In genomic region chr2:85181093-85181685, GRCh38 we compare ENCODE assay signal across 16 cellular contexts. TPM values are rescaled to one million over a fixed set of nuclear protein-coding genes. Genes with fewer than 3 reads are reported as not detected.
A peak's percentile ranks its signal among the peaks of the same experiment; 100 is the strongest.
DNase-seq lines count a peak whose midpoint lies in the region; ATAC-seq lines count a peak whose summit lies in the region.
"Had no signal": no experiment of that assay in that cellular context is flagged by ENCODE, and none has a peak within 500 bp of the region (broad histone marks: within the 10 kb centered on the region; RNA-seq: fewer than 3 reads in every experiment).

No MANE protein-coding gene starts in this region.

- H3K79me2 ChIP-seq in GM23248 (ENCODE audit: insufficient read depth): peaks cover 11% of the 10 kb centered on the region

- H3K4me3 ChIP-seq in GM23248: no peak overlapping the region
- H3K4me3 ChIP-seq: SJSA1, suprapubic skin had no signal

- H3K27me3 ChIP-seq in GM23248 (replicated peaks; ENCODE audit: insufficient read depth): no peaks in the 10 kb centered on the region
- H3K27me3 ChIP-seq: neutrophil, SJSA1, suprapubic skin had no signal

- H3K36me3 ChIP-seq in GM23248 (ENCODE audit: low read depth): no peaks in the 10 kb centered on the region
- H3K36me3 ChIP-seq: neutrophil, SJSA1, suprapubic skin had no signal

- H2AFZ ChIP-seq in GM23248: no peak overlapping the region

- H3K9ac ChIP-seq in GM23248: no peak overlapping the region

- H3K36me3 Mint-ChIP-seq in stimulated activated memory B cell treated with anti-CD40 and anti-IgM and Interleukin-4, amounts not matched to agents 10 μg/mL and 1 μg/mL and 100 μg/mL, for 72 hours: no peaks in the 10 kb centered on the region
- H3K36me3 Mint-ChIP-seq: CD8-positive, alpha-beta T cell; immature natural killer cell had no signal

- no peaks in the 10 kb centered on the region for H3K9me2 ChIP-seq in GM23248 (ENCODE audit: insufficient read depth)

- ATAC-seq in stimulated activated memory B cell treated with anti-CD40 and anti-IgM and Interleukin-4, amounts not matched to agents 10 μg/mL and 1 μg/mL and 100 μg/mL, for 72 hours: no peak
- no peak for ATAC-seq in esophagus mucosa
- ATAC-seq: activated CD8-positive, alpha-beta T cell treated with anti-CD3 and anti-CD28 coated beads for 36 hours; CD8-positive, alpha-beta T cell had no signal

- no peaks in the 10 kb centered on the region for H4K20me1 ChIP-seq in GM23248 (ENCODE audit: insufficient read depth)

- 90 to 93% methylated on average over 5 of the region's 5 CpGs for WGBS in GM23248 (ENCODE audit: low coverage in 1 of 2, low lambda C conversion rate in 2 of 2, missing lambda C conversion rate in 2 of 2), 2 experiments

- no peak overlapping the region for H3K4me3 Mint-ChIP-seq in stimulated activated memory B cell treated with anti-CD40 and anti-IgM and Interleukin-4, amounts not matched to agents 10 μg/mL and 1 μg/mL and 100 μg/mL, for 72 hours
- H3K4me3 Mint-ChIP-seq: activated CD8-positive, alpha-beta T cell treated with anti-CD3 and anti-CD28 coated beads for 36 hours; CD8-positive, alpha-beta T cell; immature natural killer cell had no signal

- peaks cover 11% of the 10 kb centered on the region for H3F3A ChIP-seq in GM23248 (ENCODE audit: insufficient read depth)

- no peaks in the 10 kb centered on the region for H3K9me3 ChIP-seq in GM23248 (ENCODE audit: low read depth)
- H3K9me3 ChIP-seq: neutrophil, SJSA1, suprapubic skin had no signal

- no peaks in the 10 kb centered on the region for H3K9me3 Mint-ChIP-seq in stimulated activated memory B cell treated with anti-CD40 and anti-IgM and Interleukin-4, amounts not matched to agents 10 μg/mL and 1 μg/mL and 100 μg/mL, for 72 hours
- H3K9me3 Mint-ChIP-seq: activated CD8-positive, alpha-beta T cell treated with anti-CD3 and anti-CD28 coated beads for 36 hours; CD8-positive, alpha-beta T cell; immature natural killer cell had no signal

- no peaks in the 10 kb centered on the region for H3K4me1 Mint-ChIP-seq in stimulated activated memory B cell treated with anti-CD40 and anti-IgM and Interleukin-4, amounts not matched to agents 10 μg/mL and 1 μg/mL and 100 μg/mL, for 72 hours

- no peak overlapping the region for H3K27ac ChIP-seq in GM23248
- H3K27ac ChIP-seq: neutrophil, SJSA1, suprapubic skin had no signal

- H3K27me3 Mint-ChIP-seq in stimulated activated memory B cell treated with anti-CD40 and anti-IgM and Interleukin-4, amounts not matched to agents 10 μg/mL and 1 μg/mL and 100 μg/mL, for 72 hours: peaks cover 31% of the 10 kb centered on the region

- peak; percentile 46 for DNase-seq in 8988T
- peak; percentile 49 for DNase-seq in GM03348 (ENCODE audit: low spot score)
- DNase-seq in SK-MEL-5 (ENCODE audit: low read depth, low spot score): peak; percentile 46
- peak; percentile 69 for DNase-seq in left kidney (ENCODE audit: low read depth, low spot score)
- no peak for DNase-seq in SW 1271 (lab: John Stamatoyannopoulos, UW)
- no peak for DNase-seq in GM23248
- DNase-seq: activated CD8-positive, alpha-beta T cell treated with anti-CD3 and anti-CD28 coated beads for 36 hours; CD8-positive, alpha-beta T cell; immature natural killer cell; NCI-H1417 treated with DMSO at 0.1 percent for 48 hours; stimulated activated CD4-positive, alpha-beta T cell treated with anti-CD3 and anti-CD28 coated beads, Interleukin-4, amount 100 ng/mL, for 24 hours had no signal

- peaks cover 15% of the 10 kb centered on the region for H3K4me1 ChIP-seq in GM23248 (ENCODE audit: insufficient read depth)

- H3K4me2 ChIP-seq in GM23248 (ENCODE audit: unreplicated experiment): no peak overlapping the region

- in situ Hi-C loops in SK-MEL-5 (cut with HindIII; ENCODE audit: low pct_unique_long_range_greater_than_20kb, low sequenced_read_pairs) (no loop called here), GM23248 (cut with MboI) (no loop called here)

- no peak overlapping the region for H3K27ac Mint-ChIP-seq in stimulated activated memory B cell treated with anti-CD40 and anti-IgM and Interleukin-4, amounts not matched to agents 10 μg/mL and 1 μg/mL and 100 μg/mL, for 72 hours
- H3K27ac Mint-ChIP-seq: activated CD8-positive, alpha-beta T cell treated with anti-CD3 and anti-CD28 coated beads for 36 hours; CD8-positive, alpha-beta T cell had no signal

RNA-seq across cellular contexts. Expression of gene TCF7L1, which starts 48.0 kb away (rescaled TPM):
- total RNA-seq in SK-MEL-5 (2014; rRNA removed; shearing (Covaris generic)): 0.71 and 1.1 TPM in 2 replicates
- 5.0 and 5.9 TPM in 2 replicates for polyA plus RNA-seq in SK-MEL-5 (2015; cell fraction: cytosol; rRNA removed)
- polyA plus RNA-seq in SK-MEL-5 (2015; cell fraction: nucleus; rRNA removed): 2.9 and 6.0 TPM in 2 replicates
- total RNA-seq in esophagus mucosa: 4.5 TPM
- 0.38 and 0.65 TPM in 2 replicates for total RNA-seq in GM23248 (2014; rRNA removed; shearing (Covaris generic))
- polyA plus RNA-seq in GM23248 (2016; fragmentation: Nextera tagmentation; extraction: Ambion mirVana): 1.8 and 1.9 TPM in 2 replicates
- total RNA-seq: activated CD8-positive, alpha-beta T cell treated with anti-CD3 and anti-CD28 coated beads for 36 hours; CD8-positive, alpha-beta T cell had no signal

Comparison
In these comparisons a context has a peak if more than half of its experiments do, and no peak if none do; other contexts are left out.
1. DNase-seq: peak in 8988T (single experiment), GM03348 (single experiment), SK-MEL-5 (single experiment) and left kidney (single experiment); none in SW 1271 (0 of 2) and GM23248 (single experiment).